17 cellular contexts compared by ENCODE assay signal in the genomic region with DNA sequence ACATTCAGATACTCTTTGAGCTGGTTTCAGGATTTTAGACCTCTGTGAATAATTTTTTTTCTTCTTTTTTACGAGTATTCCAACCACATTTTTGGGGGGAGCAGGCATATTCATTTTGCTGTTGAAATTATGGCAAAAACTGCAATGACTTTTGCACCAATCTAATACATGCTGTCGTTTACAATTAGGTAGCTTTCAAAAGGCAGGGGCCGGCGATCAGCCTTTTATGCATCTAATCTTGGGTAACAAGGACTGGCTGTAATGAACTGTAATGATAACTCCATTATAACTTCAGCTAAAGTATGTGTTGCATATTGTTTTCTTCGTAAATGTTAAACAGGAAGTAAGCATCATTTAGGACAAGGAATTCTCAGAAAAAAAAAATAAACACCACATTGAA. TPM values are rescaled to one million over a fixed set of nuclear protein-coding genes. Genes with fewer than 3 reads are reported as not detected.
DNase-seq lines count a peak whose midpoint lies in the region; ATAC-seq and TF ChIP-seq lines count a peak whose summit lies in the region.
"Had no signal": no experiment of that assay in that cellular context is flagged by ENCODE, and none has a peak within 500 bp of the region (broad histone marks: within the 10 kb centered on the region; RNA-seq: fewer than 3 reads in every experiment).

No MANE protein-coding gene starts in this region.

- intact Hi-C loops in A673 (cut with micrococcal nuclease; ENCODE audit: unreplicated experiment): no loop called here
- intact Hi-C loops in CD8-positive, alpha-beta T cell (cut with DNase I, micrococcal nuclease): loop anchor here (1.0 to 5.0 kb wide), 3 partner anchors 20 to 465 kb away; no protein-coding TSS in a partner anchor

- H3K36me3 Mint-ChIP-seq in CD8-positive, alpha-beta T cell: no peaks in the 10 kb centered on the region
- H3K36me3 Mint-ChIP-seq in T-cell: no peaks in the 10 kb centered on the region
- H3K36me3 Mint-ChIP-seq in effector memory CD8-positive, alpha-beta T cell (ENCODE audit: insufficient read depth): no peaks in the 10 kb centered on the region

- peak overlapping the region; percentile 28 for H3K27ac Mint-ChIP-seq in CD8-positive, alpha-beta T cell
- H3K27ac Mint-ChIP-seq in T-cell: peak overlapping the region; percentile 84 to 85
- H3K27ac Mint-ChIP-seq in effector memory CD8-positive, alpha-beta T cell: peak overlapping the region; percentile 23 to 72

- DNase-seq in A673 (ENCODE audit: low spot score) (peak; percentile 33), T-cell (no peak), hepatic stellate cell (ENCODE audit: low spot score) (no peak), NCI-H2107 treated with DMSO at 0.1 percent for 48 hours (lab: John Stamatoyannopoulos, UW; ENCODE audit: unreplicated experiment) (no peak)
- no peak for DNase-seq in CD8-positive, alpha-beta T cell
- DNase-seq in effector memory CD8-positive, alpha-beta T cell: no peak
- no peak for DNase-seq in stimulated activated CD4-positive, alpha-beta T cell treated with anti-CD3 and anti-CD28 coated beads, Interleukin-12 subunit alpha, Interleukin-12 subunit beta, amount 100 ng/mL, for 4 hours
- DNase-seq: BE2C, cortex of kidney, hypothalamus, left colon, NCI-H1930, NCI-H82 had no signal

- H3K4me1 Mint-ChIP-seq in CD8-positive, alpha-beta T cell (ENCODE audit: low read depth): peaks cover 49% of the 10 kb centered on the region
- peaks cover 53 to 60% (median 56%) of the 10 kb centered on the region in 3 donors for H3K4me1 Mint-ChIP-seq in T-cell
- peaks cover 29 to 41% of the 10 kb centered on the region in 2 donors for H3K4me1 Mint-ChIP-seq in effector memory CD8-positive, alpha-beta T cell (ENCODE audit: low read depth in 2 of 2)

- no peaks in the 10 kb centered on the region for H3K9me3 ChIP-seq in A673 (ENCODE audit: low read depth, low read length, poor library complexity, severe bottlenecking)
- H3K9me3 ChIP-seq in CD8-positive, alpha-beta T cell (ENCODE audit: low read length): no peaks in the 10 kb centered on the region
- H3K9me3 ChIP-seq: ascending aorta, BE2C had no signal

- no peak for ATAC-seq in CD8-positive, alpha-beta T cell
- ATAC-seq in T-cell (replicated peaks in 1 of 4) (no peak), HG03432 (IDR thresholded peaks at IDR 0.05; ENCODE audit: unreplicated experiment) (no peak)
- no peak for ATAC-seq in effector memory CD8-positive, alpha-beta T cell (replicated peaks)
- ATAC-seq: esophagus mucosa, left colon had no signal

- H3K4me3 ChIP-seq in A673 (ENCODE audit: low read depth, low read length, poor library complexity, severe bottlenecking): no peak overlapping the region
- H3K4me3 ChIP-seq in CD8-positive, alpha-beta T cell (ENCODE audit: low read depth, low read length): no peak overlapping the region
- H3K4me3 ChIP-seq: ascending aorta had no signal

- H3K27me3 ChIP-seq in A673 (replicated peaks; ENCODE audit: insufficient read depth, low read depth, low read length, poor library complexity): no peaks in the 10 kb centered on the region
- H3K27me3 ChIP-seq in CD8-positive, alpha-beta T cell (ENCODE audit: insufficient read depth, low read length): no peaks in the 10 kb centered on the region
- H3K27me3 ChIP-seq: ascending aorta, BE2C had no signal

- no peaks in the 10 kb centered on the region for H3K9me3 Mint-ChIP-seq in CD8-positive, alpha-beta T cell
- H3K9me3 Mint-ChIP-seq in T-cell: no peaks in the 10 kb centered on the region
- no peaks in the 10 kb centered on the region for H3K9me3 Mint-ChIP-seq in effector memory CD8-positive, alpha-beta T cell

- H3K4me3 Mint-ChIP-seq in CD8-positive, alpha-beta T cell: peak overlapping the region; percentile 58
- peak overlapping the region; percentile 51 to 66 (median 63) for H3K4me3 Mint-ChIP-seq in T-cell
- peak overlapping the region; percentile 38 to 70 for H3K4me3 Mint-ChIP-seq in effector memory CD8-positive, alpha-beta T cell

- no peaks in the 10 kb centered on the region for H3K36me3 ChIP-seq in A673 (ENCODE audit: insufficient read depth, low read length, poor library complexity, severe bottlenecking)
- H3K36me3 ChIP-seq in CD8-positive, alpha-beta T cell (ENCODE audit: insufficient read depth, low read length): no peaks in the 10 kb centered on the region
- H3K36me3 ChIP-seq: ascending aorta, BE2C had no signal

- peaks cover 12% of the 10 kb centered on the region for H3K4me1 ChIP-seq in A673 (ENCODE audit: insufficient read depth, low read length, poor library complexity, severe bottlenecking)
- peaks cover 50% of the 10 kb centered on the region for H3K4me1 ChIP-seq in CD8-positive, alpha-beta T cell (ENCODE audit: insufficient read depth, low read length)
- H3K4me1 ChIP-seq: ascending aorta, BE2C had no signal

- H3K27ac ChIP-seq in A673 (ENCODE audit: low read depth, low read length, poor library complexity, severe bottlenecking): no peak overlapping the region
- H3K27ac ChIP-seq in CD8-positive, alpha-beta T cell (ENCODE audit: low read depth, low read length): no peak overlapping the region
- H3K27ac ChIP-seq: ascending aorta had no signal

- TF ChIP-seq CTCF in A673 (conservative IDR thresholded peaks at IDR 0.05; ENCODE audit: low read depth, low read length): no peak
- no peak for TF ChIP-seq CTCF in CD8-positive, alpha-beta T cell (IDR thresholded peaks at IDR 0.05)

- no TSS peak for BruUV-seq in A673 (replicated peaks; lab: Mats Ljungman, UMichigan)

- POLR2A ChIA-PET in A673 (lab: Charles Lee; ENCODE audit: low non-redundant PET) (no interaction called here), T-cell (lab: Charles Lee) (interaction anchor here (0.5 to 7.0 kb wide), 15 partner anchors 21 to 72 kb away, joined by 3 to 80 read pairs (median 8); a partner anchor contains a TSS)
- POLR2A ChIA-PET in CD8-positive, alpha-beta T cell (lab: Charles Lee): interaction anchor here (1.7 to 6.3 kb wide), 3 partner anchors 36 to 47 kb away, joined by 7 to 42 read pairs (median 22); a partner anchor contains a TSS

- CTCF ChIA-PET in A673 (lab: Charles Lee): no interaction called here
- CTCF ChIA-PET in CD8-positive, alpha-beta T cell (lab: Charles Lee): interaction anchor here (0.6 to 10.4 kb wide), 17 partner anchors 12 to 871 kb away, joined by 3 to 483 read pairs (median 5); a partner anchor contains a TSS
- CTCF ChIA-PET in T-cell (lab: Charles Lee): interaction anchor here (0.7 to 8.2 kb wide), 17 partner anchors 12 to 149 kb away, joined by 3 to 311 read pairs (median 8); a partner anchor contains a TSS

- H3K27me3 Mint-ChIP-seq in CD8-positive, alpha-beta T cell (ENCODE audit: low read depth): no peaks in the 10 kb centered on the region
- H3K27me3 Mint-ChIP-seq in T-cell: no peaks in the 10 kb centered on the region
- H3K27me3 Mint-ChIP-seq in effector memory CD8-positive, alpha-beta T cell: peaks cover 0 to 11% of the 10 kb centered on the region in 2 donors

RNA-seq across cellular contexts. Expression of a gene that starts 30.4 kb away (rescaled TPM):
- not detected in 2 replicates for total RNA-seq in A673 (2021)
- total RNA-seq in CD8-positive, alpha-beta T cell: under 1 TPM; 0.78 to 0.92 TPM
- 10 to 100 TPM in 1 of 5 donors, 1 to 10 TPM in 1, under 1 TPM in 3; 0.35 to 24.8 (median 0.95) TPM for total RNA-seq in T-cell
- total RNA-seq: ascending aorta, Daoy had no signal

RNA-seq across cellular contexts. Expression of a gene that starts 36.2 kb away (rescaled TPM):
- 0.26 TPM in 1 of 2 replicates, not detected in the other for total RNA-seq in A673 (2021)
- total RNA-seq in CD8-positive, alpha-beta T cell: 100 to 1,000 TPM; 502 to 504 TPM
- 100 to 1,000 TPM in 2 of 5 donors, 10 to 100 TPM in 3; 36.7 to 746 (median 39.4) TPM for total RNA-seq in T-cell

Comparison
In these comparisons a context has a peak if more than half of its experiments do, and no peak if none do; other contexts are left out.
1. H3K27ac Mint-ChIP-seq: peak in every context shown above with its lines; median percentile 84 in T-cell; 48 in effector memory CD8-positive, alpha-beta T cell; 28 in CD8-positive, alpha-beta T cell.
2. RNA of a gene that starts 36.2 kb away (total RNA-seq): 502 to 504 TPM in CD8-positive, alpha-beta T cell and 36.7 to 746 TPM in T-cell; 0.26 TPM in A673; every median in the first group is over 10 times any median in the second.
3. Peak in every context shown above with its lines, with median percentiles within 50 percentile points of each other: H3K4me3 Mint-ChIP-seq.